In genomic region chr20:41027366-41027765, GRCh38 we compare ENCODE assay signal across 1 cellular context.
TF ChIP-seq lines count a peak whose summit lies in the region.

No MANE protein-coding gene starts in this region.

TF ChIP-seq in HepG2, 621 proteins besides CTCF, POLR2A, EP300 and RAD21 (continued from another document and continues in another):
- TF ChIP-seq, protein P1, sequence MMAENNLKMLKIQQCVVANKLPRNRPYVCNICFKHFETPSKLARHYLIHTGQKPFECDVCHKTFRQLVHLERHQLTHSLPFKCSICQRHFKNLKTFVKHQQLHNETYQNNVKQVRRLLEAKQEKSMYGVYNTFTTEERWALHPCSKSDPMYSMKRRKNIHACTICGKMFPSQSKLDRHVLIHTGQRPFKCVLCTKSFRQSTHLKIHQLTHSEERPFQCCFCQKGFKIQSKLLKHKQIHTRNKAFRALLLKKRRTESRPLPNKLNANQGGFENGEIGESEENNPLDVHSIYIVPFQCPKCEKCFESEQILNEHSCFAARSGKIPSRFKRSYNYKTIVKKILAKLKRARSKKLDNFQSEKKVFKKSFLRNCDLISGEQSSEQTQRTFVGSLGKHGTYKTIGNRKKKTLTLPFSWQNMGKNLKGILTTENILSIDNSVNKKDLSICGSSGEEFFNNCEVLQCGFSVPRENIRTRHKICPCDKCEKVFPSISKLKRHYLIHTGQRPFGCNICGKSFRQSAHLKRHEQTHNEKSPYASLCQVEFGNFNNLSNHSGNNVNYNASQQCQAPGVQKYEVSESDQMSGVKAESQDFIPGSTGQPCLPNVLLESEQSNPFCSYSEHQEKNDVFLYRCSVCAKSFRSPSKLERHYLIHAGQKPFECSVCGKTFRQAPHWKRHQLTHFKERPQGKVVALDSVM (CRISPR knock-in tag; IDR thresholded peaks at IDR 0.05), result peak; percentile 65
- TF ChIP-seq ZNF607 (CRISPR knock-in tag; IDR thresholded peaks at IDR 0.05; ENCODE audit: borderline replicate concordance), result no peak
- TF ChIP-seq ZC3H4 (CRISPR knock-in tag; IDR thresholded peaks at IDR 0.05; ENCODE audit: borderline replicate concordance), result 0 out of 2 replicates have a peak, but pooled peaks have one; percentile 35
- no peak for TF ChIP-seq CENPT (CRISPR knock-in tag; IDR thresholded peaks at IDR 0.05; ENCODE audit: low read depth)
- TF ChIP-seq CREM (IDR thresholded peaks at IDR 0.05), result no peak
- TF ChIP-seq CREM (CRISPR knock-in tag; IDR thresholded peaks at IDR 0.05), result no peak
- no peak for TF ChIP-seq ZFAT (CRISPR knock-in tag; conservative IDR thresholded peaks at IDR 0.05)
- no peak for TF ChIP-seq ZNF33B (CRISPR knock-in tag; IDR thresholded peaks at IDR 0.05)
- TF ChIP-seq KMT2A (CRISPR knock-in tag; IDR thresholded peaks at IDR 0.05), result no peak
- TF ChIP-seq SETDB1 (CRISPR knock-in tag; IDR thresholded peaks at IDR 0.05; ENCODE audit: borderline replicate concordance), result no peak
- no peak for TF ChIP-seq BRCA1 (CRISPR knock-in tag; IDR thresholded peaks at IDR 0.05)
- no peak for TF ChIP-seq ZNF75D (CRISPR knock-in tag; IDR thresholded peaks at IDR 0.05; ENCODE audit: borderline replicate concordance)
- TF ChIP-seq, protein P2, sequence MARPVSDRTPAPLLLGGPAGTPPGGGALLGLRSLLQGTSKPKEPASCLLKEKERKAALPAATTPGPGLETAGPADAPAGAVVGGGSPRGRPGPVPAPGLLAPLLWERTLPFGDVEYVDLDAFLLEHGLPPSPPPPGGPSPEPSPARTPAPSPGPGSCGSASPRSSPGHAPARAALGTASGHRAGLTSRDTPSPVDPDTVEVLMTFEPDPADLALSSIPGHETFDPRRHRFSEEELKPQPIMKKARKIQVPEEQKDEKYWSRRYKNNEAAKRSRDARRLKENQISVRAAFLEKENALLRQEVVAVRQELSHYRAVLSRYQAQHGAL (CRISPR knock-in tag; IDR thresholded peaks at IDR 0.05; ENCODE audit: not compliant biosample characterization), result no peak
- TF ChIP-seq KAT2B (IDR thresholded peaks at IDR 0.05; ENCODE audit: borderline replicate concordance, low read depth, low read length), result no peak
- no peak for TF ChIP-seq IRF2 (CRISPR knock-in tag; IDR thresholded peaks at IDR 0.05)
- TF ChIP-seq ELF3 (CRISPR knock-in tag; IDR thresholded peaks at IDR 0.05), result no peak
- TF ChIP-seq ZNF629 (CRISPR knock-in tag; conservative IDR thresholded peaks at IDR 0.05), result no peak; the same call in 1 of the 2 replicates
- no peak for TF ChIP-seq CBX5 (CRISPR knock-in tag; IDR thresholded peaks at IDR 0.05; ENCODE audit: borderline replicate concordance)
- TF ChIP-seq, protein P3, sequence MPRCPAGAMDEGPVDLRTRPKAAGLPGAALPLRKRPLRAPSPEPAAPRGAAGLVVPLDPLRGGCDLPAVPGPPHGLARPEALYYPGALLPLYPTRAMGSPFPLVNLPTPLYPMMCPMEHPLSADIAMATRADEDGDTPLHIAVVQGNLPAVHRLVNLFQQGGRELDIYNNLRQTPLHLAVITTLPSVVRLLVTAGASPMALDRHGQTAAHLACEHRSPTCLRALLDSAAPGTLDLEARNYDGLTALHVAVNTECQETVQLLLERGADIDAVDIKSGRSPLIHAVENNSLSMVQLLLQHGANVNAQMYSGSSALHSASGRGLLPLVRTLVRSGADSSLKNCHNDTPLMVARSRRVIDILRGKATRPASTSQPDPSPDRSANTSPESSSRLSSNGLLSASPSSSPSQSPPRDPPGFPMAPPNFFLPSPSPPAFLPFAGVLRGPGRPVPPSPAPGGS (CRISPR knock-in tag; IDR thresholded peaks at IDR 0.05), result no peak
- no peak for TF ChIP-seq ZBTB43 (CRISPR knock-in tag; conservative IDR thresholded peaks at IDR 0.05)
- no peak for TF ChIP-seq PLRG1 (conservative IDR thresholded peaks at IDR 0.05)
- 0 out of 2 replicates have a peak, but pooled peaks have one; percentile 33 for TF ChIP-seq JUNB (CRISPR knock-in tag; IDR thresholded peaks at IDR 0.05; ENCODE audit: borderline replicate concordance)
- 0 out of 2 replicates have a peak, but pooled peaks have one; percentile 42 for TF ChIP-seq ZSCAN25 (CRISPR knock-in tag; IDR thresholded peaks at IDR 0.05)
- no peak for TF ChIP-seq RBFOX2 (IDR thresholded peaks at IDR 0.05; ENCODE audit: low read depth, low read length)
- no peak for TF ChIP-seq ZNF20 (CRISPR knock-in tag; IDR thresholded peaks at IDR 0.05)
- no peak for TF ChIP-seq NFE2L2 (IDR thresholded peaks at IDR 0.05; ENCODE audit: low read length)
- no peak for TF ChIP-seq NCOA2 (CRISPR knock-in tag; IDR thresholded peaks at IDR 0.05)
- TF ChIP-seq ZBTB1 (CRISPR knock-in tag; IDR thresholded peaks at IDR 0.05; ENCODE audit: borderline replicate concordance), result no peak
- 0 out of 2 replicates have a peak, but pooled peaks have one; percentile 1 for TF ChIP-seq ZBTB37 (CRISPR knock-in tag; IDR thresholded peaks at IDR 0.05)
- TF ChIP-seq ZBTB39 (CRISPR knock-in tag; IDR thresholded peaks at IDR 0.05), result no peak
- no peak for TF ChIP-seq HNRNPH1 (optimal IDR thresholded peaks at IDR 0.05; ENCODE audit: low read depth, low read length)
- TF ChIP-seq, protein P4, sequence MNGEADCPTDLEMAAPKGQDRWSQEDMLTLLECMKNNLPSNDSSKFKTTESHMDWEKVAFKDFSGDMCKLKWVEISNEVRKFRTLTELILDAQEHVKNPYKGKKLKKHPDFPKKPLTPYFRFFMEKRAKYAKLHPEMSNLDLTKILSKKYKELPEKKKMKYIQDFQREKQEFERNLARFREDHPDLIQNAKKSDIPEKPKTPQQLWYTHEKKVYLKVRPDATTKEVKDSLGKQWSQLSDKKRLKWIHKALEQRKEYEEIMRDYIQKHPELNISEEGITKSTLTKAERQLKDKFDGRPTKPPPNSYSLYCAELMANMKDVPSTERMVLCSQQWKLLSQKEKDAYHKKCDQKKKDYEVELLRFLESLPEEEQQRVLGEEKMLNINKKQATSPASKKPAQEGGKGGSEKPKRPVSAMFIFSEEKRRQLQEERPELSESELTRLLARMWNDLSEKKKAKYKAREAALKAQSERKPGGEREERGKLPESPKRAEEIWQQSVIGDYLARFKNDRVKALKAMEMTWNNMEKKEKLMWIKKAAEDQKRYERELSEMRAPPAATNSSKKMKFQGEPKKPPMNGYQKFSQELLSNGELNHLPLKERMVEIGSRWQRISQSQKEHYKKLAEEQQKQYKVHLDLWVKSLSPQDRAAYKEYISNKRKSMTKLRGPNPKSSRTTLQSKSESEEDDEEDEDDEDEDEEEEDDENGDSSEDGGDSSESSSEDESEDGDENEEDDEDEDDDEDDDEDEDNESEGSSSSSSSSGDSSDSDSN (CRISPR knock-in tag; IDR thresholded peaks at IDR 0.05), result no peak
- no peak for TF ChIP-seq SCMH1 (CRISPR knock-in tag; IDR thresholded peaks at IDR 0.05; ENCODE audit: borderline replicate concordance)
- TF ChIP-seq ZNF883 (CRISPR knock-in tag; IDR thresholded peaks at IDR 0.05; ENCODE audit: not compliant biosample characterization), result no peak
- TF ChIP-seq DNMT3B (CRISPR knock-in tag; conservative IDR thresholded peaks at IDR 0.05), result no peak
- TF ChIP-seq TBX2 (CRISPR knock-in tag; IDR thresholded peaks at IDR 0.05; ENCODE audit: borderline replicate concordance), result no peak
- TF ChIP-seq RBM39 (IDR thresholded peaks at IDR 0.05; ENCODE audit: low read depth, low read length, poor library complexity, severe bottlenecking), result no peak
- no peak for TF ChIP-seq EEA1 (CRISPR knock-in tag; IDR thresholded peaks at IDR 0.05; ENCODE audit: borderline replicate concordance)
- TF ChIP-seq IKZF5 (CRISPR knock-in tag; IDR thresholded peaks at IDR 0.05), result no peak
- no peak for TF ChIP-seq KDM1A (CRISPR knock-in tag; IDR thresholded peaks at IDR 0.05)
- no peak for TF ChIP-seq RFX3 (CRISPR knock-in tag; IDR thresholded peaks at IDR 0.05)
- no peak for TF ChIP-seq ASH2L (IDR thresholded peaks at IDR 0.05; ENCODE audit: insufficient read length, low read depth, low read length)
- TF ChIP-seq, protein P5, sequence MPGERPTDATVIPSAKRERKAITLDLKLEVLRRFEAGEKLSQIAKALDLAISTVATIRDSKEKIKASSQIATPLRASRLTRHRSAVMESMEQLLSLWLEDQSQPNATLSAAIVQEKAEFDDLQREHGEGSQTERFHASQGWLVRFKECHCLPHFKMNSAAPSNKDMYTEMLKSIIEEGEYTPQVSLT (CRISPR knock-in tag; IDR thresholded peaks at IDR 0.05; ENCODE audit: borderline replicate concordance, low read depth), result no peak
- no peak for TF ChIP-seq ZNF543 (CRISPR knock-in tag; IDR thresholded peaks at IDR 0.05)
- TF ChIP-seq ZNF280B (CRISPR knock-in tag; IDR thresholded peaks at IDR 0.05; ENCODE audit: borderline replicate concordance), result no peak
- no peak for TF ChIP-seq CBFB (CRISPR knock-in tag; IDR thresholded peaks at IDR 0.05)
- no peak for TF ChIP-seq TCF7 (IDR thresholded peaks at IDR 0.05; ENCODE audit: low read depth)
- TF ChIP-seq, protein P6, sequence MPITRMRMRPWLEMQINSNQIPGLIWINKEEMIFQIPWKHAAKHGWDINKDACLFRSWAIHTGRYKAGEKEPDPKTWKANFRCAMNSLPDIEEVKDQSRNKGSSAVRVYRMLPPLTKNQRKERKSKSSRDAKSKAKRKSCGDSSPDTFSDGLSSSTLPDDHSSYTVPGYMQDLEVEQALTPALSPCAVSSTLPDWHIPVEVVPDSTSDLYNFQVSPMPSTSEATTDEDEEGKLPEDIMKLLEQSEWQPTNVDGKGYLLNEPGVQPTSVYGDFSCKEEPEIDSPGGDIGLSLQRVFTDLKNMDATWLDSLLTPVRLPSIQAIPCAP (CRISPR knock-in tag; IDR thresholded peaks at IDR 0.05; ENCODE audit: low read depth), result no peak
- TF ChIP-seq TBL1XR1 (IDR thresholded peaks at IDR 0.05; ENCODE audit: borderline replicate concordance, low read length, partially characterized antibody), result no peak
- no peak for TF ChIP-seq ZNF841 (CRISPR knock-in tag; IDR thresholded peaks at IDR 0.05; ENCODE audit: borderline replicate concordance)
- TF ChIP-seq ZNF484 (CRISPR knock-in tag; IDR thresholded peaks at IDR 0.05; ENCODE audit: borderline replicate concordance, low read depth), result no peak
- TF ChIP-seq MAFG (CRISPR knock-in tag; IDR thresholded peaks at IDR 0.05), result no peak
- no peak for TF ChIP-seq NONO (IDR thresholded peaks at IDR 0.05)
- 0 out of 2 replicates have a peak, but pooled peaks have one; percentile 28 for TF ChIP-seq NONO (CRISPR knock-in tag; conservative IDR thresholded peaks at IDR 0.05)
